In the genomic region with DNA sequence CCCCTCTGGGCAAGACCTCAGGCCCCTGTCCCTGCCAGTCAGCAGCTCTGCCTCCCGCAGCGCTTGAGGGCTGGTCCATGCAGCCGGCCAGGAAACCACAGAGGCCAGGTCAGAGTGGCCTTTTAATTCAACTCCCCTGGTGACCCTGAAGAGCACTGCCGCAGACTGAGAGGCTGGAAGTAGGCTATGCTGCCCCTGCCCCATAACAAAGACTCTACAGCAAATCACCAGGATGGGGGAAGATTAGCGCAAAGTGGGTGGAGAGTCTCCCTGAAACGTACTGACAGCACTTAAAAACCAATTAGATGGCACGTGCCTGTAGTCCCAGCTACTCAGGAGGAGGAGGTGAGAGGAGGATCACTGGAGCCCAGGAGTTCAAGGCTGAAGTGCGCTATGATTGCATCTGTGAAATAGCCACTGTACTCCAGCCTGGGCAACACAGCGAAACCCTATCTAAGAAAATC, we compare ENCODE assay signal across 10 cellular contexts.
A peak's percentile ranks its signal among the peaks of the same experiment; 100 is the strongest.
DNase-seq lines count a peak whose midpoint lies in the region; ATAC-seq, FAIRE-seq and TF ChIP-seq lines count a peak whose summit lies in the region.
"Had no signal": no experiment of that assay in that cellular context is flagged by ENCODE, and none has a peak within 500 bp of the region (broad histone marks: within the 10 kb centered on the region; RNA-seq: fewer than 3 reads in every experiment).

No MANE protein-coding gene starts in this region.

- H3K4me2 ChIP-seq in astrocyte (ENCODE audit: low read length), result peak overlapping the region; percentile 65

- H4K20me1 ChIP-seq in astrocyte (ENCODE audit: insufficient read depth, low read length), result peaks cover 90% of the 10 kb centered on the region

- H3K36me3 ChIP-seq in astrocyte (ENCODE audit: insufficient read depth, low read length) (no peaks in the 10 kb centered on the region), lower lobe of right lung (no peaks in the 10 kb centered on the region)

- no peaks in the 10 kb centered on the region for H3K79me2 ChIP-seq in astrocyte (ENCODE audit: insufficient read depth, low read length)

- DNase-seq in A172 (ENCODE audit: low spot score), result peak; percentile 35
- DNase-seq in astrocyte (ENCODE audit: low read depth), result no peak
- DNase-seq in lower lobe of right lung, result no peak
- no peak for DNase-seq in hippocampal formation (lab: John Stamatoyannopoulos, UW)
- no peak for DNase-seq in amniotic stem cell (lab: John Stamatoyannopoulos, UW)
- DNase-seq: activated naive CD4-positive, alpha-beta T cell treated with anti-CD3 and anti-CD28 coated beads for 36 hours; CD8-positive, alpha-beta memory T cell had no signal

- TF ChIP-seq CTCF in astrocyte (IDR thresholded peaks at IDR 0.05; ENCODE audit: insufficient read depth, low read depth, low read length) (no peak), lower lobe of right lung (IDR thresholded peaks at IDR 0.05) (no peak)

- peak; percentile 22 for ATAC-seq in HG02642 (IDR thresholded peaks at IDR 0.05; ENCODE audit: poor library complexity, unreplicated experiment)
- ATAC-seq in lower lobe of right lung, result no peak
- no peak for ATAC-seq in GM18517 (IDR thresholded peaks at IDR 0.05; ENCODE audit: unreplicated experiment)
- ATAC-seq in GM18502 (IDR thresholded peaks at IDR 0.05; ENCODE audit: poor library complexity, unreplicated experiment), result no peak

- H3K4me1 Mint-ChIP-seq in astrocyte (ENCODE audit: low read depth, unreplicated experiment), result peaks cover 36% of the 10 kb centered on the region

- no peaks in the 10 kb centered on the region for H3K36me3 Mint-ChIP-seq in astrocyte (ENCODE audit: low read depth, unreplicated experiment)

- no peak overlapping the region for H3K9ac ChIP-seq in astrocyte (ENCODE audit: low read length)

- H3K9me3 Mint-ChIP-seq in astrocyte (ENCODE audit: unreplicated experiment), result peaks cover 5% of the 10 kb centered on the region
- H3K9me3 Mint-ChIP-seq: activated naive CD4-positive, alpha-beta T cell treated with anti-CD3 and anti-CD28 coated beads for 36 hours; CD8-positive, alpha-beta memory T cell had no signal

- H3K27ac ChIP-seq in astrocyte (ENCODE audit: low read depth, low read length) (no peak overlapping the region), lower lobe of right lung (peak overlapping the region; percentile 79)

- no peak overlapping the region for H3K27ac Mint-ChIP-seq in astrocyte (ENCODE audit: unreplicated experiment)
- H3K27ac Mint-ChIP-seq: activated naive CD4-positive, alpha-beta T cell treated with anti-CD3 and anti-CD28 coated beads for 36 hours had no signal

- intact Hi-C loops in lower lobe of right lung (cut with DNase I), result no loop called here

- H3K27me3 ChIP-seq in astrocyte (ENCODE audit: insufficient read depth, low read length) (peaks cover 22% of the 10 kb centered on the region), lower lobe of right lung (ENCODE audit: low read depth) (no peaks in the 10 kb centered on the region)

- H3K4me3 ChIP-seq in astrocyte (ENCODE audit: insufficient read depth, low read depth, low read length) (no peak overlapping the region), lower lobe of right lung (no peak overlapping the region)

- H3K4me1 ChIP-seq in astrocyte (ENCODE audit: insufficient read depth, low read length) (peaks cover 39% of the 10 kb centered on the region), lower lobe of right lung (peaks cover 77% of the 10 kb centered on the region)

- H2AFZ ChIP-seq in astrocyte (ENCODE audit: low read depth, low read length), result no peak overlapping the region

- FAIRE-seq in astrocyte (lab: Jason Lieb, UNC), result no peak

- no peak overlapping the region for H3K4me3 Mint-ChIP-seq in astrocyte (ENCODE audit: unreplicated experiment)
- H3K4me3 Mint-ChIP-seq: activated naive CD4-positive, alpha-beta T cell treated with anti-CD3 and anti-CD28 coated beads for 36 hours; CD8-positive, alpha-beta memory T cell had no signal

- peaks cover 65% of the 10 kb centered on the region for H3K27me3 Mint-ChIP-seq in astrocyte (ENCODE audit: low read depth, unreplicated experiment)
- H3K27me3 Mint-ChIP-seq: CD8-positive, alpha-beta memory T cell had no signal

- H3K9me3 ChIP-seq in astrocyte (ENCODE audit: insufficient read depth, low read depth, low read length) (no peaks in the 10 kb centered on the region), lower lobe of right lung (no peaks in the 10 kb centered on the region)
